Comparison of ENCODE assay signal across 8 cellular contexts in genomic region chr7:41696323-41696916, GRCh38. TPM values are rescaled to one million over a fixed set of nuclear protein-coding genes. Genes with fewer than 3 reads are reported as not detected.
DNase-seq lines count a peak whose midpoint lies in the region; ATAC-seq and TF ChIP-seq lines count a peak whose summit lies in the region.

No MANE protein-coding gene starts in this region.

- no peak overlapping the region for H3K9ac ChIP-seq in endodermal cell (ENCODE audit: extremely low read depth, low read length, poor library complexity, severe bottlenecking)

- peaks cover 47% of the 10 kb centered on the region for H3K27me3 Mint-ChIP-seq in endodermal cell (ENCODE audit: insufficient read depth)

- 43 to 74% methylated on average over 6 to 15 of the region's 15 CpGs for WGBS in endodermal cell (ENCODE audit: insufficient coverage in 1 of 2, insufficient read length in 1 of 2), 2 experiments
- WGBS in lung, 2 donors = 27 to 36% methylated on average over 15 of the region's 15 CpGs
- WGBS in testis, 2 donors = 9 to 13% methylated on average over 15 of the region's 15 CpGs

- no peak overlapping the region for H3K4me3 Mint-ChIP-seq in endodermal cell

- H3K27ac Mint-ChIP-seq in endodermal cell = no peak overlapping the region

- intact Hi-C loops in testis (cut with DNase I; ENCODE audit: low total_unique reads) = no loop called here

- no peak for TF ChIP-seq POLR2A in testis (IDR thresholded peaks at IDR 0.05)

- H3K9me3 ChIP-seq in endodermal cell (ENCODE audit: control insufficient read depth, low read length) = no peaks in the 10 kb centered on the region
- peaks cover 0 to 2% of the 10 kb centered on the region in 2 donors for H3K9me3 ChIP-seq in lung (ENCODE audit: control insufficient read depth in 2 of 2, insufficient read depth in 1 of 2, low read length in 1 of 2)
- no peaks in the 10 kb centered on the region for H3K9me3 ChIP-seq in testis

- no peak overlapping the region for H3K4me3 ChIP-seq in endodermal cell (ENCODE audit: low read length)
- no peak overlapping the region for H3K4me3 ChIP-seq in lung
- peak overlapping the region; percentile 31 to 53 for H3K4me3 ChIP-seq in testis

- TF ChIP-seq CTCF in endodermal cell (conservative IDR thresholded peaks at IDR 0.05) (peak; percentile 94), lung (IDR thresholded peaks at IDR 0.05; ENCODE audit: control extremely low read depth, extremely low read depth) (peak; percentile 34), testis (IDR thresholded peaks at IDR 0.05) (peak; percentile 71 to 82 (median 77))

- H3K4me1 Mint-ChIP-seq in endodermal cell = peaks cover 19% of the 10 kb centered on the region

- no peaks in the 10 kb centered on the region for H3K36me3 Mint-ChIP-seq in endodermal cell (ENCODE audit: low read depth)

- ATAC-seq in HG03066 (IDR thresholded peaks at IDR 0.05; ENCODE audit: low read depth, unreplicated experiment) (peak; percentile 60), lung (ENCODE audit: insufficient read depth, low FRiP score) (peak; percentile 52)

- H3K36me3 ChIP-seq in endodermal cell (ENCODE audit: control insufficient read depth, insufficient read depth, low read length) (no peaks in the 10 kb centered on the region), lung (ENCODE audit: control insufficient read depth in 2 of 2, insufficient read depth in 2 of 2, low read length in 2 of 2) (no peaks in the 10 kb centered on the region), testis (ENCODE audit: low read depth, missing control alignments) (no peaks in the 10 kb centered on the region)

- no peaks in the 10 kb centered on the region for H3K9me3 Mint-ChIP-seq in endodermal cell

- H3K27me3 ChIP-seq in endodermal cell (ENCODE audit: control insufficient read depth, insufficient read depth, low read length, poor library complexity, severe bottlenecking) (peaks cover 56% of the 10 kb centered on the region), lung (ENCODE audit: control insufficient read depth, insufficient read depth) (no peaks in the 10 kb centered on the region), testis (no peaks in the 10 kb centered on the region)

- H3K27ac ChIP-seq in endodermal cell (ENCODE audit: low read depth, low read length) = no peak overlapping the region
- peak overlapping the region in 1 of 2 donors; percentile 32 for H3K27ac ChIP-seq in lung (ENCODE audit: low read depth in 1 of 2, low read length in 1 of 2)
- peak overlapping the region; percentile 52 to 78 for H3K27ac ChIP-seq in testis

- DNase-seq in DMS 273 (lab: John Stamatoyannopoulos, UW; ENCODE audit: unreplicated experiment) (peak; percentile 87), DMS 273 treated with DMSO at 0.1 percent for 48 hours (lab: John Stamatoyannopoulos, UW) (no peak), RPMI8226 (peak; percentile 61), endodermal cell (peak; percentile 92), lung (ENCODE audit: low spot score) (peak; percentile 49), testis (peak; percentile 93), NCI-H1436 treated with DMSO at 0.1 percent for 48 hours (lab: John Stamatoyannopoulos, UW) (no peak)

- H3K4me1 ChIP-seq in endodermal cell (ENCODE audit: control insufficient read depth, insufficient read depth, low read length) = no peaks in the 10 kb centered on the region
- peaks cover 1 to 4% of the 10 kb centered on the region in 2 donors for H3K4me1 ChIP-seq in lung (ENCODE audit: control insufficient read depth in 2 of 2, insufficient read depth in 2 of 2, low read length in 2 of 2)
- H3K4me1 ChIP-seq in testis = peaks cover 4% of the 10 kb centered on the region

RNA-seq across cellular contexts. Expression of gene INHBA, which starts 6.5 kb away (rescaled TPM):
- total RNA-seq in endodermal cell = not detected
- 0.61 TPM for polyA plus RNA-seq in endodermal cell (2013, experiment 1 of 2)
- 0.70 TPM for polyA plus RNA-seq in endodermal cell (2013, experiment 2 of 2)
- 10 to 100 TPM in 1 of 2 donors, 1 to 10 TPM in 1; 2.8 to 23.2 TPM for total RNA-seq in lung
- 1 to 10 TPM; 1.6 to 7.7 TPM for polyA plus RNA-seq in lung
- 1 to 10 TPM; 5.7 to 8.0 TPM for total RNA-seq in testis
- 2.5 TPM for polyA plus RNA-seq in testis (ENCODE audit: insufficient read depth, low read depth, low replicate concordance)

Comparison
In these comparisons a context has a peak if more than half of its experiments do, and no peak if none do; other contexts are left out.
1. DNase-seq: peak in DMS 273 (single experiment), RPMI8226 (single experiment), endodermal cell (single experiment), lung (single experiment) and testis (single experiment); none in DMS 273 treated with DMSO at 0.1 percent for 48 hours (single experiment) and NCI-H1436 treated with DMSO at 0.1 percent for 48 hours (single experiment).
2. H3K4me3 ChIP-seq: peak in testis (2 of 2); none in endodermal cell (single experiment) and lung (single experiment).
3. CTCF ChIP-seq: peak in every context shown above with its lines; median percentile 94 in endodermal cell; 77 in testis; 34 in lung.